ENCODE assay signal across 1 cellular context in genomic region chr1:34163792-34164509, GRCh38.
TF ChIP-seq lines count a peak whose summit lies in the region.

No MANE protein-coding gene starts in this region.

TF ChIP-seq in WTC11, 78 proteins besides CTCF, POLR2A, EP300 and RAD21 (continued from another document):
- TF ChIP-seq ZBTB43 (CRISPR knock-in tag; IDR thresholded peaks at IDR 0.05) (no peak), NR2C2 (CRISPR knock-in tag; IDR thresholded peaks at IDR 0.05) (no peak), OVOL2 (CRISPR knock-in tag; IDR thresholded peaks at IDR 0.05; ENCODE audit: borderline replicate concordance) (no peak), GTF2I (CRISPR knock-in tag; conservative IDR thresholded peaks at IDR 0.05) (no peak), ZNF232 (CRISPR knock-in tag; IDR thresholded peaks at IDR 0.05) (no peak), TP53 (CRISPR knock-in tag; IDR thresholded peaks at IDR 0.05) (0 out of 2 replicates have a peak, but pooled peaks have one; percentile 77), ZNF121 (CRISPR knock-in tag; IDR thresholded peaks at IDR 0.05) (no peak), JAZF1 (CRISPR knock-in tag; IDR thresholded peaks at IDR 0.05) (no peak), ZNF317 (CRISPR knock-in tag; IDR thresholded peaks at IDR 0.05; ENCODE audit: borderline replicate concordance, low read depth) (no peak), ARID4B (CRISPR knock-in tag; IDR thresholded peaks at IDR 0.05; ENCODE audit: borderline replicate concordance) (no peak), ATF3 (CRISPR knock-in tag; conservative IDR thresholded peaks at IDR 0.05) (no peak), IRF1 (CRISPR knock-in tag; IDR thresholded peaks at IDR 0.05) (no peak), PRDM15 (CRISPR knock-in tag; IDR thresholded peaks at IDR 0.05) (no peak), KAT7 (CRISPR knock-in tag; IDR thresholded peaks at IDR 0.05; ENCODE audit: borderline replicate concordance) (0 out of 2 replicates have a peak, but pooled peaks have one; percentile 19), GRHL2 (CRISPR knock-in tag; IDR thresholded peaks at IDR 0.05; ENCODE audit: insufficient replicate concordance, severe bottlenecking) (no peak), E2F5 (CRISPR knock-in tag; IDR thresholded peaks at IDR 0.05) (no peak), NFE2L1 (CRISPR knock-in tag; IDR thresholded peaks at IDR 0.05) (no peak), ZNF396 (CRISPR knock-in tag; IDR thresholded peaks at IDR 0.05; ENCODE audit: borderline replicate concordance) (no peak), MLX (CRISPR knock-in tag; IDR thresholded peaks at IDR 0.05) (no peak), NFYB (CRISPR knock-in tag; conservative IDR thresholded peaks at IDR 0.05; ENCODE audit: low read depth) (no peak), FOXP4 (CRISPR knock-in tag; IDR thresholded peaks at IDR 0.05) (no peak), JUN (CRISPR knock-in tag; IDR thresholded peaks at IDR 0.05) (no peak), ERG (CRISPR knock-in tag; IDR thresholded peaks at IDR 0.05) (0 out of 2 replicates have a peak, but pooled peaks have one; percentile 31), TEAD4 (CRISPR knock-in tag; IDR thresholded peaks at IDR 0.05) (no peak), MAX (CRISPR knock-in tag; IDR thresholded peaks at IDR 0.05) (peak; percentile 28; the same call in 1 of the 2 replicates), CDX4 (CRISPR knock-in tag; IDR thresholded peaks at IDR 0.05; ENCODE audit: borderline replicate concordance) (no peak), MYBL2 (CRISPR knock-in tag; IDR thresholded peaks at IDR 0.05) (no peak), ATF1 (CRISPR knock-in tag; IDR thresholded peaks at IDR 0.05) (no peak), PREB (CRISPR knock-in tag; IDR thresholded peaks at IDR 0.05; ENCODE audit: borderline replicate concordance) (no peak), ZNF423 (CRISPR knock-in tag; IDR thresholded peaks at IDR 0.05) (no peak)
TF ChIP-seq in WTC11: peak in this region for 5.
